ENCODE assay signal across 22 cellular contexts in genomic region chr1:94001397-94002045, GRCh38.
"Had no signal": no experiment of that assay in that cellular context is flagged by ENCODE, and none has a peak within 500 bp of the region (broad histone marks: within the 10 kb centered on the region; RNA-seq: fewer than 3 reads in every experiment).

No MANE protein-coding gene starts in this region.

- H3K36me3 ChIP-seq: adrenal gland, MG63 had no signal

- H3K4me1 ChIP-seq: adrenal gland had no signal

- H3K27ac ChIP-seq: adrenal gland, SK-N-MC had no signal

- ATAC-seq: activated CD8-positive, alpha-beta T cell treated with anti-CD3 and anti-CD28 coated beads, Interleukin-2, amount 10 ng/mL, durations not matched to agents 7 days and 5 days; T-cell had no signal

- H3K9me3 ChIP-seq: adrenal gland, MG63 had no signal

- H3K9me3 Mint-ChIP-seq: activated naive CD8-positive, alpha-beta T cell treated with anti-CD3 and anti-CD28 coated beads, Interleukin-2, amount 10 ng/mL, durations not matched to agents 7 days and 5 days; T-cell had no signal

- H3K27ac Mint-ChIP-seq: activated CD8-positive, alpha-beta T cell treated with anti-CD3 and anti-CD28 coated beads, Interleukin-2, amount 10 ng/mL, durations not matched to agents 7 days and 5 days; activated naive CD8-positive, alpha-beta T cell treated with anti-CD3 and anti-CD28 coated beads, Interleukin-2, amount 10 ng/mL, durations not matched to agents 7 days and 5 days; T-cell had no signal

- DNase-seq: activated CD4-positive, alpha-beta T cell treated with anti-CD3 and anti-CD28 coated beads for 4 hours; activated CD8-positive, alpha-beta memory T cell treated with anti-CD3 and anti-CD28 coated beads, Interleukin-2, amount 50 U/mL, for 48 hours; activated CD8-positive, alpha-beta T cell treated with anti-CD3 and anti-CD28 coated beads, Interleukin-2, amount 10 ng/mL, durations not matched to agents 7 days and 5 days; activated naive CD4-positive, alpha-beta T cell treated with anti-CD3 and anti-CD28 coated beads, Interleukin-2, amount 50 U/mL, for 16 hours; activated naive CD8-positive, alpha-beta T cell treated with anti-CD3 and anti-CD28 coated beads, Interleukin-2, amount 10 ng/mL, durations not matched to agents 7 days and 5 days; activated T-cell treated with anti-CD3 and anti-CD28 coated beads, Interleukin-2, amount 50 U/mL, for 1 hour; adrenal gland; anterior cingulate cortex; MG63; NCI-H1105; NCI-H1436; NCI-H1694 treated with DMSO at 0.1 percent for 48 hours; NCI-H2029 treated with DMSO at 0.1 percent for 48 hours; NCI-H510A treated with DMSO at 0.1 percent for 48 hours; NK-92 treated with Interleukin-12 subunit alpha and Interleukin-12 subunit beta, amount 100 ng/mL, for 24 hours; SIG-M5; T-cell; T-helper 2 cell; T1000 had no signal

- FAIRE-seq: RCC 7860, TTC549 had no signal

- H3K36me3 Mint-ChIP-seq: activated naive CD8-positive, alpha-beta T cell treated with anti-CD3 and anti-CD28 coated beads, Interleukin-2, amount 10 ng/mL, durations not matched to agents 7 days and 5 days; T-cell had no signal

- H3K4me3 ChIP-seq: adrenal gland, MG63, SK-N-MC had no signal

- H3K4me1 Mint-ChIP-seq: activated naive CD8-positive, alpha-beta T cell treated with anti-CD3 and anti-CD28 coated beads, Interleukin-2, amount 10 ng/mL, durations not matched to agents 7 days and 5 days; T-cell had no signal

- H3K27me3 ChIP-seq: MG63 had no signal

- H3K4me3 Mint-ChIP-seq: activated CD8-positive, alpha-beta T cell treated with anti-CD3 and anti-CD28 coated beads, Interleukin-2, amount 10 ng/mL, durations not matched to agents 7 days and 5 days; activated naive CD8-positive, alpha-beta T cell treated with anti-CD3 and anti-CD28 coated beads, Interleukin-2, amount 10 ng/mL, durations not matched to agents 7 days and 5 days; T-cell had no signal
